Comparison of ENCODE assay signal across 14 cellular contexts in the genomic region with DNA sequence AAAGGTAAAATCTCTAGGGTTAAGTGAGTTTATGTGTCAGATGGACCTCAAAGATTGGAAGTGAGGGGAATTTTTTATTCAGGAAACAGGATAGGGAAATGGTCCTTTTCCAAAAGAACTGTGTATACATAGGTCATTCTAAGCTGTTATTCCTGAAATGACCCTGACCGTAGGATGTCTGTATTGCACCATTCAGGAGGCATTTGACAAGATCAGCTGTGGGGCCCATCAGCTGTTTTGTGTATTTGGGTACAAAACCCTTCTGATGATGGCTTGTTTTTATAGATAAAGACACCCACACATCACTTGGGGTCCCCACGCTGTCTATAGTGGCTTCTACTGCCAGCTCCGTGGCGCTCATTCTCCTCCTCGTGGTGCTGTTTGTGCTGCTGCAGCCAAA.
"Had no signal": no experiment of that assay in that cellular context is flagged by ENCODE, and none has a peak within 500 bp of the region (broad histone marks: within the 10 kb centered on the region; RNA-seq: fewer than 3 reads in every experiment).

No MANE protein-coding gene starts in this region.

- H3K27ac Mint-ChIP-seq: activated CD8-positive, alpha-beta T cell treated with anti-CD3 and anti-CD28 coated beads, Interleukin-2, amount 10 ng/mL, durations not matched to agents 7 days and 5 days had no signal

- H3K27me3 Mint-ChIP-seq: naive thymus-derived CD4-positive, alpha-beta T cell; stimulated activated naive CD8-positive, alpha-beta T cell treated with anti-CD3 and anti-CD28 coated beads, Interleukin-15, amount 100 ng/mL, for 72 hours; T-cell had no signal

- H3K27me3 ChIP-seq: esophagus squamous epithelium had no signal

- H3K9me3 Mint-ChIP-seq: naive thymus-derived CD4-positive, alpha-beta T cell; stimulated activated naive CD8-positive, alpha-beta T cell treated with anti-CD3 and anti-CD28 coated beads, Interleukin-15, amount 100 ng/mL, for 72 hours; T-cell had no signal

- H3K4me3 ChIP-seq: esophagus squamous epithelium, psoas muscle had no signal

- ATAC-seq: left colon; naive thymus-derived CD4-positive, alpha-beta T cell; psoas muscle; sciatic nerve; stimulated activated naive CD8-positive, alpha-beta T cell treated with anti-CD3 and anti-CD28 coated beads, Interleukin-15, amount 100 ng/mL, for 72 hours; T-cell had no signal

- H3K27ac ChIP-seq: psoas muscle had no signal

- H3K4me3 Mint-ChIP-seq: activated CD8-positive, alpha-beta T cell treated with anti-CD3 and anti-CD28 coated beads, Interleukin-2, amount 10 ng/mL, durations not matched to agents 7 days and 5 days; stimulated activated naive CD8-positive, alpha-beta T cell treated with anti-CD3 and anti-CD28 coated beads, Interleukin-15, amount 100 ng/mL, for 72 hours; T-cell had no signal

- DNase-seq: activated CD4-positive, CD25-positive, alpha-beta regulatory T cell; activated CD8-positive, alpha-beta T cell treated with anti-CD3 and anti-CD28 coated beads, Interleukin-2, amount 10 ng/mL, durations not matched to agents 7 days and 5 days; aorta; esophagus squamous epithelium; foreskin fibroblast; glutamatergic neuron; left colon; mammary epithelial cell; naive thymus-derived CD4-positive, alpha-beta T cell; occipital lobe; psoas muscle; stimulated activated naive CD8-positive, alpha-beta T cell treated with anti-CD3 and anti-CD28 coated beads, Interleukin-15, amount 100 ng/mL, for 72 hours; T-cell had no signal

- H3K9me3 ChIP-seq: esophagus squamous epithelium, psoas muscle had no signal
